8 cellular contexts compared by ENCODE assay signal in genomic region chr5:693271-694041, GRCh38. TPM values are rescaled to one million over a fixed set of nuclear protein-coding genes. Genes with fewer than 3 reads are reported as not detected.
DNase-seq lines count a peak whose midpoint lies in the region; ATAC-seq and TF ChIP-seq lines count a peak whose summit lies in the region.
"Not testable (repeated sequence)": the region's sequence is repeated elsewhere in the genome, so short reads cannot be mapped to it uniquely, and the experiment has no call there.

Gene TPPP, minus strand, starts transcription at chr5:693352. Its CDS starts 15,292 bp downstream, at chr5:678060.

- H3K9me3 ChIP-seq in left lung, result not testable (repeated sequence)

- H3K4me3 ChIP-seq in dorsolateral prefrontal cortex (peak within 1 kb of the TSS; percentile 34 to 94 (median 66)), left lung (peak within 1 kb of the TSS; percentile 44 to 62)

- peak in 1 of 56 donors; percentile 10 for TF ChIP-seq CTCF in dorsolateral prefrontal cortex (IDR thresholded peaks at IDR 0.05 in 54 of 56, conservative IDR thresholded peaks at IDR 0.05 in 2 of 56; ENCODE audit: low read depth in 1 of 56, partially characterized antibody in 56 of 56)
- not testable (repeated sequence) for TF ChIP-seq CTCF in left lung (IDR thresholded peaks at IDR 0.05)

- intact Hi-C loops in dorsolateral prefrontal cortex (cut with DNase I), result loop anchor here in 1 of 2 donors (2.0 kb wide), 1 partner anchor 21 kb away; no protein-coding TSS in a partner anchor
- intact Hi-C loops in left lung (cut with DNase I), result loop anchor here in 1 of 2 donors (10.0 kb wide), 1 partner anchor 71 kb away; no protein-coding TSS in a partner anchor

- peak within 1 kb of the TSS in 56 of 59 donors; percentile 24 to 97 (median 84) for H3K27ac ChIP-seq in dorsolateral prefrontal cortex
- H3K27ac ChIP-seq in left lung, result not testable (repeated sequence)

- H3K36me3 ChIP-seq in left lung, result not testable (repeated sequence)

- H3K27me3 ChIP-seq in dorsolateral prefrontal cortex, result not testable (repeated sequence)
- peaks cover 0 to 11% of the 10 kb centered on the region in 2 donors for H3K27me3 ChIP-seq in left lung

- peak; percentile 70 for ATAC-seq in HG03354 (IDR thresholded peaks at IDR 0.05; ENCODE audit: poor library complexity, severe bottlenecking, unreplicated experiment)
- peak; percentile 88 for ATAC-seq in left lung

- peak; percentile 90 for DNase-seq in AG08395 (ENCODE audit: low spot score)
- DNase-seq in GM19240 (ENCODE audit: insufficient read length, low spot score), result peak; percentile 69
- peak; percentile 99 for DNase-seq in NCI-H748 treated with DMSO at 0.1 percent for 48 hours (lab: John Stamatoyannopoulos, UW)
- peak; percentile 91 for DNase-seq in activated CD8-positive, alpha-beta memory T cell treated with anti-CD3 and anti-CD28 coated beads for 24 hours
- DNase-seq in dorsolateral prefrontal cortex, result peak; percentile 86 to 97 (median 90)
- peak; percentile 87 to 94 for DNase-seq in left lung
- DNase-seq in stimulated activated CD4-positive, alpha-beta T cell treated with anti-CD3 and anti-CD28 coated beads, Interleukin-15, amount 100 ng/mL, for 24 hours, result peak; percentile 86

- not testable (repeated sequence) for H3K4me1 ChIP-seq in left lung

RNA-seq across cellular contexts. Expression of gene TPPP, which starts in this region (rescaled TPM):
- total RNA-seq in dorsolateral prefrontal cortex (100 to 1,000 TPM; 236 to 675 (median 361) TPM), left lung (10 to 100 TPM in 1 of 2 donors, 1 to 10 TPM in 1; 9.6 to 14.4 TPM)

Comparison
In these comparisons a context has a peak if more than half of its experiments do, and no peak if none do; other contexts are left out.
1. RNA of gene TPPP (total RNA-seq): 236 to 675 TPM in dorsolateral prefrontal cortex; 9.6 to 14.4 TPM in left lung; every median in the first group is over 10 times any median in the second.
2. Peak in every context shown above with its lines, with median percentiles within 50 percentile points of each other: DNase-seq.